Comparison of ENCODE assay signal across 27 cellular contexts in the genomic region with DNA sequence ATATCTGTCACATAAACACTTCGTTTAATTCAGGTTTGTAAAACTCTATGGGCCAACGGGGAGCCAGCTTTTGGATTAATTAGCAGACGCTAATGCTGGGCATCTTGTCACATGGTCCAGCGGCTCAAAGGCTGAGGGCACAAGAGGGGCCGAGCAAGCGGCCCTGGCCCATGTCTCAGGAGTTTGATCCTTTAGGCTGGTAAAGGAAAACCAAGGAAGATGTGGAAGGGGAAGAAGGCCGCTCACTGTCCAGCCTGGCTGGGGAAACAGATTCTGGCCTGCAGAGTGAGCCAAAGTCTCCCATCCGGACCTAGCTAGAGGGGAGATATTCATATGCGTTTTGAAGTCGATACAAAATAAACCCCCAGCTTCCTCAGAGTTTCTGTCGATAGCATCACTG.
DNase-seq lines count a peak whose midpoint lies in the region; FAIRE-seq and TF ChIP-seq lines count a peak whose summit lies in the region.
"Had no signal": no experiment of that assay in that cellular context is flagged by ENCODE, and none has a peak within 500 bp of the region (broad histone marks: within the 10 kb centered on the region; RNA-seq: fewer than 3 reads in every experiment).

No MANE protein-coding gene starts in this region.

- H3K4me2 ChIP-seq in BLaER1 (peak overlapping the region; percentile 74), endothelial cell of umbilical vein (ENCODE audit: insufficient read depth, low read length) (no peak overlapping the region), neural progenitor cell (peak overlapping the region; percentile 41), smooth muscle cell (no peak overlapping the region)

- POLR2A ChIA-PET in endothelial cell of umbilical vein (lab: Charles Lee): no interaction called here

- H3K9me1 ChIP-seq in endothelial cell of umbilical vein (replicated peaks; ENCODE audit: control insufficient read depth, extremely low read depth, insufficient read depth, low read length): no peaks in the 10 kb centered on the region

- TF ChIP-seq CTCF in endothelial cell of umbilical vein (IDR thresholded peaks at IDR 0.05; ENCODE audit: extremely low read depth in 1 of 2, insufficient read depth in 1 of 2, low read depth in 1 of 2, low read length in 2 of 2) (no peak), neural progenitor cell (IDR thresholded peaks at IDR 0.05) (no peak), smooth muscle cell (IDR thresholded peaks at IDR 0.05; ENCODE audit: borderline replicate concordance, insufficient read depth, poor library complexity, severe bottlenecking) (no peak)

- peak overlapping the region; percentile 42 for H3K27ac Mint-ChIP-seq in neural progenitor cell
- H3K27ac Mint-ChIP-seq: activated CD8-positive, alpha-beta memory T cell treated with anti-CD3 and anti-CD28 coated beads, Interleukin-2, amount 10 ng/mL, durations not matched to agents 7 days and 5 days; activated naive CD8-positive, alpha-beta T cell treated with anti-CD3 and anti-CD28 coated beads, Interleukin-2, amount 10 ng/mL, durations not matched to agents 7 days and 5 days; B cell; effector memory CD8-positive, alpha-beta T cell; natural killer cell had no signal

- H3K36me3 ChIP-seq in BLaER1 (no peaks in the 10 kb centered on the region), HUES64 (ENCODE audit: insufficient read depth, low read length) (no peaks in the 10 kb centered on the region), endothelial cell of umbilical vein (ENCODE audit: control insufficient read depth in 2 of 2, extremely low read depth in 1 of 2, insufficient read depth in 2 of 2, low read length in 2 of 2) (no peaks in the 10 kb centered on the region), neural progenitor cell (no peaks in the 10 kb centered on the region), smooth muscle cell (ENCODE audit: low read depth) (no peaks in the 10 kb centered on the region)
- H3K36me3 ChIP-seq: ovary, spleen, stomach, tibial nerve had no signal

- H3K4me1 ChIP-seq in BLaER1 (peaks cover 89% of the 10 kb centered on the region), HUES64 (ENCODE audit: insufficient read depth, low read length) (peaks cover 48% of the 10 kb centered on the region), endothelial cell of umbilical vein (ENCODE audit: control insufficient read depth, extremely low read depth, insufficient read depth, low read length) (peaks cover 65% of the 10 kb centered on the region), neural progenitor cell (peaks cover 44% of the 10 kb centered on the region), smooth muscle cell (ENCODE audit: low read depth) (peaks cover 30% of the 10 kb centered on the region)
- H3K4me1 ChIP-seq: spleen had no signal

- dilution Hi-C loops in endothelial cell of umbilical vein (cut with MboI; ENCODE audit: extremely low pct_ligation_motif_present, low sequenced_read_pairs): no loop called here

- H3K4me3 ChIP-seq in BLaER1 (no peak overlapping the region), HUES64 (ENCODE audit: low read length) (no peak overlapping the region), endothelial cell of umbilical vein (replicated peaks in 1 of 3; ENCODE audit: insufficient read depth in 1 of 3, low read depth in 1 of 3, low read length in 3 of 3) (no peak overlapping the region), neural progenitor cell (no peak overlapping the region), smooth muscle cell (no peak overlapping the region)
- H3K4me3 ChIP-seq: ovary, SK-N-MC, spleen, stomach, tibial nerve had no signal

- no TSS peak for BruUV-seq in endothelial cell of umbilical vein (replicated peaks; lab: Mats Ljungman, UMichigan)

- TF ChIP-seq POLR2A in endothelial cell of umbilical vein (IDR thresholded peaks at IDR 0.05; ENCODE audit: low read depth, low read length): no peak

- no peaks in the 10 kb centered on the region for H3K9me3 ChIP-seq in BLaER1
- 0 out of 2 replicates have a peak, but pooled peaks cover 2% of the 10 kb centered on the region for H3K9me3 ChIP-seq in HUES64 (ENCODE audit: insufficient read depth, low read depth, low read length)
- no peaks in the 10 kb centered on the region for H3K9me3 ChIP-seq in endothelial cell of umbilical vein (replicated peaks; ENCODE audit: control insufficient read depth, insufficient read depth, low read length)
- no peaks in the 10 kb centered on the region for H3K9me3 ChIP-seq in neural progenitor cell (ENCODE audit: low read depth)
- no peaks in the 10 kb centered on the region for H3K9me3 ChIP-seq in smooth muscle cell (replicated peaks; ENCODE audit: low read depth)
- H3K9me3 ChIP-seq: ovary, spleen, stomach, tibial nerve had no signal

- H3F3A ChIP-seq in neural progenitor cell (ENCODE audit: low read depth) (peaks cover 23% of the 10 kb centered on the region), smooth muscle cell (ENCODE audit: low read depth) (no peaks in the 10 kb centered on the region)

- H2AFZ ChIP-seq in endothelial cell of umbilical vein (ENCODE audit: low read depth, low read length): peak overlapping the region; percentile 62
- H2AFZ ChIP-seq in neural progenitor cell (replicated peaks): peak overlapping the region; percentile 7
- no peak overlapping the region for H2AFZ ChIP-seq in smooth muscle cell (ENCODE audit: low read depth)

- no peak for DNase-seq in endothelial cell of umbilical vein (ENCODE audit: low read depth, low spot score)
- peak; percentile 41 for DNase-seq in neural progenitor cell (ENCODE audit: low spot score)
- DNase-seq in NCI-H524 (lab: John Stamatoyannopoulos, UW): no peak
- no peak for DNase-seq in smooth muscle cell (lab: John Stamatoyannopoulos, UW; ENCODE audit: unreplicated experiment)
- DNase-seq in NOMO-1 treated with DMSO at 0.1 percent for 48 hours (lab: John Stamatoyannopoulos, UW; ENCODE audit: unreplicated experiment): no peak
- DNase-seq in epidermal melanocyte (ENCODE audit: insufficient read length, low spot score): no peak
- DNase-seq: activated CD4-positive, alpha-beta T cell treated with anti-CD3 and anti-CD28 coated beads, Interleukin-2, amount 50 U/mL, for 4 hours; activated CD4-positive, CD25-positive, alpha-beta regulatory T cell; activated CD8-positive, alpha-beta memory T cell treated with anti-CD3 and anti-CD28 coated beads, Interleukin-2, amount 10 ng/mL, durations not matched to agents 7 days and 5 days; activated gamma-delta T cell treated with Interleukin-2 at 50 U/mL for 16 hours; activated naive CD8-positive, alpha-beta T cell treated with anti-CD3 and anti-CD28 coated beads, Interleukin-2, amount 10 ng/mL, durations not matched to agents 7 days and 5 days; activated T-cell treated with anti-CD3 and anti-CD28 coated beads, Interleukin-2, amount 50 U/mL, for 4 hours; central memory CD4-positive, alpha-beta T cell; effector memory CD8-positive, alpha-beta T cell; kidney; natural killer cell; NCI-H1436; spleen; stomach; T-helper 1 cell had no signal

- H3K9ac ChIP-seq in BLaER1: peak overlapping the region; percentile 30; the same call in 1 of the 2 replicates
- H3K9ac ChIP-seq in HUES64 (ENCODE audit: low read depth, low read length): no peak overlapping the region
- no peak overlapping the region for H3K9ac ChIP-seq in endothelial cell of umbilical vein (replicated peaks; ENCODE audit: extremely low read depth, insufficient read depth, low read length)
- H3K9ac ChIP-seq in neural progenitor cell: no peak overlapping the region
- no peak overlapping the region for H3K9ac ChIP-seq in smooth muscle cell (ENCODE audit: low read depth)

- no peaks in the 10 kb centered on the region for H3K79me2 ChIP-seq in endothelial cell of umbilical vein (ENCODE audit: control insufficient read depth, insufficient read depth, low read length)
- no peaks in the 10 kb centered on the region for H3K79me2 ChIP-seq in neural progenitor cell (ENCODE audit: low read depth)
- no peaks in the 10 kb centered on the region for H3K79me2 ChIP-seq in smooth muscle cell (ENCODE audit: low read depth)

- H3K36me3 Mint-ChIP-seq in neural progenitor cell: no peaks in the 10 kb centered on the region
- H3K36me3 Mint-ChIP-seq: activated CD8-positive, alpha-beta memory T cell treated with anti-CD3 and anti-CD28 coated beads, Interleukin-2, amount 10 ng/mL, durations not matched to agents 7 days and 5 days; activated naive CD8-positive, alpha-beta T cell treated with anti-CD3 and anti-CD28 coated beads, Interleukin-2, amount 10 ng/mL, durations not matched to agents 7 days and 5 days; natural killer cell had no signal

- 56% methylated on average over 9 of the region's 11 CpGs for WGBS in HUES64
- 72% methylated on average over 11 of the region's 11 CpGs for WGBS in smooth muscle cell (ENCODE audit: low lambda C conversion rate)

- H3K27me3 Mint-ChIP-seq in neural progenitor cell (ENCODE audit: insufficient read depth, low read depth): peaks cover 6% of the 10 kb centered on the region

- peak overlapping the region; percentile 19 for H3K4me3 Mint-ChIP-seq in neural progenitor cell
- H3K4me3 Mint-ChIP-seq: activated CD8-positive, alpha-beta memory T cell treated with anti-CD3 and anti-CD28 coated beads, Interleukin-2, amount 10 ng/mL, durations not matched to agents 7 days and 5 days; activated naive CD8-positive, alpha-beta T cell treated with anti-CD3 and anti-CD28 coated beads, Interleukin-2, amount 10 ng/mL, durations not matched to agents 7 days and 5 days; activated T-cell treated with anti-CD3 and anti-CD28 coated beads, Interleukin-2, amount 50 U/mL, for 4 hours; B cell; effector memory CD8-positive, alpha-beta T cell; natural killer cell had no signal

- no peak for FAIRE-seq in endothelial cell of umbilical vein (lab: Jason Lieb, UNC)
- FAIRE-seq: GM12891, kidney had no signal

- H3K27ac ChIP-seq in BLaER1 (peak overlapping the region; percentile 79), HUES64 (ENCODE audit: low read depth, low read length) (0 out of 2 replicates have a peak overlapping the region, but pooled peaks have one; percentile 17), endothelial cell of umbilical vein (ENCODE audit: insufficient read depth, low read depth, low read length) (no peak overlapping the region), neural progenitor cell (no peak overlapping the region), smooth muscle cell (ENCODE audit: low read depth) (no peak overlapping the region)
- H3K27ac ChIP-seq: SK-N-MC, spleen, tibial nerve had no signal

- intact Hi-C loops in endothelial cell of umbilical vein (cut with micrococcal nuclease): no loop called here

- CTCF ChIA-PET in endothelial cell of umbilical vein (lab: Charles Lee): interaction anchor here (0.8 to 1.8 kb wide), 3 partner anchors 16 to 276 kb away, joined by 3 to 6 read pairs (median 3); no protein-coding TSS in a partner anchor

- no peaks in the 10 kb centered on the region for H3K9me3 Mint-ChIP-seq in neural progenitor cell
- H3K9me3 Mint-ChIP-seq: activated naive CD8-positive, alpha-beta T cell treated with anti-CD3 and anti-CD28 coated beads, Interleukin-2, amount 10 ng/mL, durations not matched to agents 7 days and 5 days; activated T-cell treated with anti-CD3 and anti-CD28 coated beads, Interleukin-2, amount 50 U/mL, for 4 hours; effector memory CD8-positive, alpha-beta T cell; natural killer cell had no signal

- no peaks in the 10 kb centered on the region for H3K27me3 ChIP-seq in BLaER1
- no peaks in the 10 kb centered on the region; the same call in 1 of the 2 replicates for H3K27me3 ChIP-seq in HUES64 (ENCODE audit: insufficient read depth, low read length)
- no peaks in the 10 kb centered on the region for H3K27me3 ChIP-seq in endothelial cell of umbilical vein (ENCODE audit: control insufficient read depth in 2 of 2, insufficient read depth in 2 of 2, low read length in 2 of 2)
- H3K27me3 ChIP-seq in neural progenitor cell: no peaks in the 10 kb centered on the region
- H3K27me3 ChIP-seq in smooth muscle cell (ENCODE audit: low read depth): no peaks in the 10 kb centered on the region
- H3K27me3 ChIP-seq: ovary, stomach, tibial nerve had no signal

- H4K20me1 ChIP-seq in BLaER1 (no peaks in the 10 kb centered on the region), endothelial cell of umbilical vein (replicated peaks; ENCODE audit: control insufficient read depth, extremely low read depth, insufficient read depth, low read length) (no peaks in the 10 kb centered on the region), neural progenitor cell (ENCODE audit: low read depth) (no peaks in the 10 kb centered on the region), smooth muscle cell (ENCODE audit: low read depth) (no peaks in the 10 kb centered on the region)

- peaks cover 55% of the 10 kb centered on the region for H3K4me1 Mint-ChIP-seq in neural progenitor cell
- H3K4me1 Mint-ChIP-seq: activated CD8-positive, alpha-beta memory T cell treated with anti-CD3 and anti-CD28 coated beads, Interleukin-2, amount 10 ng/mL, durations not matched to agents 7 days and 5 days; B cell had no signal

Comparison
In these comparisons a context has a peak if more than half of its experiments do, and no peak if none do; other contexts are left out.
1. H3K27ac ChIP-seq: peak in BLaER1 (single experiment) and HUES64 (single experiment); none in endothelial cell of umbilical vein (single experiment), neural progenitor cell (single experiment) and smooth muscle cell (single experiment).
2. H3K4me2 ChIP-seq: peak in BLaER1 (single experiment) and neural progenitor cell (single experiment); none in endothelial cell of umbilical vein (single experiment) and smooth muscle cell (single experiment).